Comparison of ENCODE assay signal across 8 cellular contexts in the genomic region with DNA sequence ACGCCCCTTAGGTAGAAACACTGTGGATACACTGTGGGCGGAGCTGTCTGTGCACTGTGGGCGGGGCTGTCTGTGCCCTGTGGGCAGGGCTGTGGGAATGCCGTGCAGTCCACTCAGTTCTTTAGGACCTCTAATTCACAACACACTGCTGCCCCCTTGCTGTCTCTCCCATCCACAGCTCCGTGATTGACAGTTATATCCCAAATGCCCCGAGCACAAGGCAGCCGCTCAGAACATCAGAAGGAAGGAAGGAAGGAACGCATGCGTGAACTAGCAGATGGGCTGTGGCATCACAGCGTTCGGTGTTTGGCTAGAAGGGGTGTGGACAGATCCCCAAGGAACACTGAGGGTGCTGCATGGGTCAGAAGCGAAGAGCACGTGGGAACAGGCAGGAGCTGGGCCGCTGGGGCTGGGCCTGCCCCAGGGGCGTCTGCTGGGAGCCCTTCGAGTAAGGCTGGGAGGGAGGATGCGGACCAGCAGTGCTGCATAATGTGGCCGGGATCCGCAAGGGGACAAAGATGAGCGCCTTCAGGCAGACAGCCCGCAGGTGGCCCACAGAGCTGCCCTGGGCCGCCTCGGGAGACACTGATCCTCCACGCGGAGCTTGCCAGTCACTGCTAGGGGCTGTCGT. TPM values are rescaled to one million over a fixed set of nuclear protein-coding genes. Genes with fewer than 3 reads are reported as not detected.
DNase-seq lines count a peak whose midpoint lies in the region; ATAC-seq, FAIRE-seq and TF ChIP-seq lines count a peak whose summit lies in the region.

No MANE protein-coding gene starts in this region.

- no peak overlapping the region for H3K4me3 Mint-ChIP-seq in naive thymus-derived CD4-positive, alpha-beta T cell

- POLR2A ChIA-PET in naive thymus-derived CD4-positive, alpha-beta T cell (lab: Charles Lee) = no interaction called here

- H3K4me3 ChIP-seq in RWPE2 (ENCODE audit: severe bottlenecking) = no peak overlapping the region
- no peak overlapping the region for H3K4me3 ChIP-seq in psoas muscle
- H3K4me3 ChIP-seq in naive thymus-derived CD4-positive, alpha-beta T cell (ENCODE audit: low read length) = no peak overlapping the region

- peaks cover 15 to 50% (median 17%) of the 10 kb centered on the region in 5 donors for H3K36me3 Mint-ChIP-seq in naive thymus-derived CD4-positive, alpha-beta T cell

- H3K27ac Mint-ChIP-seq in naive thymus-derived CD4-positive, alpha-beta T cell = peak overlapping the region in 1 of 9 donors; percentile 36

- 70 to 74% (median 73%) methylated on average over 26 of the region's 26 CpGs for WGBS in psoas muscle, 3 donors

- H3K4me1 Mint-ChIP-seq in naive thymus-derived CD4-positive, alpha-beta T cell = peaks cover 0 to 19% (median 6%) of the 10 kb centered on the region in 7 donors

- peaks cover 8% of the 10 kb centered on the region for H3K36me3 ChIP-seq in RWPE2 (ENCODE audit: low read depth)
- peaks cover 5 to 73% of the 10 kb centered on the region in 2 donors for H3K36me3 ChIP-seq in psoas muscle (ENCODE audit: insufficient read depth in 1 of 2, low read depth in 1 of 2)
- H3K36me3 ChIP-seq in naive thymus-derived CD4-positive, alpha-beta T cell (ENCODE audit: control insufficient read depth in 2 of 3, insufficient read depth in 3 of 3, low read length in 3 of 3) = peaks cover 4 to 65% (median 9%) of the 10 kb centered on the region in 3 experiments

- H3K4me1 ChIP-seq in RWPE2 (ENCODE audit: insufficient read depth, poor library complexity, severe bottlenecking) (no peaks in the 10 kb centered on the region), psoas muscle (no peaks in the 10 kb centered on the region)
- H3K4me1 ChIP-seq in naive thymus-derived CD4-positive, alpha-beta T cell (ENCODE audit: control insufficient read depth in 2 of 2, insufficient read depth in 2 of 2, low read length in 2 of 2) = peaks cover 0 to 8% of the 10 kb centered on the region in 2 donors

- H3K27ac ChIP-seq in RWPE2 (ENCODE audit: poor library complexity, severe bottlenecking) (no peak overlapping the region), psoas muscle (no peak overlapping the region)
- no peak overlapping the region for H3K27ac ChIP-seq in naive thymus-derived CD4-positive, alpha-beta T cell (ENCODE audit: low read depth, low read length)

- DNase-seq in AG08396 (ENCODE audit: low spot score) (peak; percentile 72), H54 (ENCODE audit: insufficient read length, low spot score) (peak; percentile 47), RWPE2 (ENCODE audit: low spot score) (no peak), fibroblast of the conjunctiva (ENCODE audit: low read depth) (peak; percentile 55), psoas muscle (peak; percentile 52 to 78), germinal center (ENCODE audit: low spot score) (no peak)
- DNase-seq in naive thymus-derived CD4-positive, alpha-beta T cell = no peak

- peak; percentile 90 for ATAC-seq in RWPE2 (ENCODE audit: low read depth)
- ATAC-seq in psoas muscle = peak; percentile 62 to 82 (median 76)
- no peak for ATAC-seq in naive thymus-derived CD4-positive, alpha-beta T cell
- no peak for ATAC-seq in HG03095 (IDR thresholded peaks at IDR 0.05; ENCODE audit: unreplicated experiment)

- TF ChIP-seq POLR2A in H54 (IDR thresholded peaks at IDR 0.05; ENCODE audit: low read depth, low read length) = no peak

- H3K27me3 ChIP-seq in RWPE2 (ENCODE audit: insufficient read depth, poor library complexity, severe bottlenecking) (no peaks in the 10 kb centered on the region), psoas muscle (ENCODE audit: insufficient read depth in 3 of 3, low read length in 2 of 3) (no peaks in the 10 kb centered on the region)
- no peaks in the 10 kb centered on the region for H3K27me3 ChIP-seq in naive thymus-derived CD4-positive, alpha-beta T cell (ENCODE audit: control insufficient read depth in 2 of 2, insufficient read depth in 2 of 2, low read length in 2 of 2)

- CTCF ChIA-PET in naive thymus-derived CD4-positive, alpha-beta T cell (lab: Charles Lee) = no interaction called here

- intact Hi-C loops in psoas muscle (cut with DNase I) = no loop called here
- intact Hi-C loops in naive thymus-derived CD4-positive, alpha-beta T cell (cut with micrococcal nuclease) = no loop called here

- no peaks in the 10 kb centered on the region for H3K9me3 ChIP-seq in RWPE2 (ENCODE audit: severe bottlenecking)
- no peaks in the 10 kb centered on the region for H3K9me3 ChIP-seq in psoas muscle
- H3K9me3 ChIP-seq in naive thymus-derived CD4-positive, alpha-beta T cell (ENCODE audit: control insufficient read depth in 2 of 3, low read length in 3 of 3) = no peaks in the 10 kb centered on the region

- H3K9me3 Mint-ChIP-seq in naive thymus-derived CD4-positive, alpha-beta T cell = no peaks in the 10 kb centered on the region

- FAIRE-seq in H54 (lab: Jason Lieb, UNC) = no peak

- H3K27me3 Mint-ChIP-seq in naive thymus-derived CD4-positive, alpha-beta T cell = no peaks in the 10 kb centered on the region

- TF ChIP-seq CTCF in RWPE2 (IDR thresholded peaks at IDR 0.05; ENCODE audit: poor library complexity, severe bottlenecking) = peak; percentile 50
- peak; percentile 32 for TF ChIP-seq CTCF in psoas muscle (IDR thresholded peaks at IDR 0.05)

RNA-seq across cellular contexts. Expression of gene ACOX3, which starts 29.8 kb away (rescaled TPM):
- total RNA-seq in psoas muscle = 10 to 100 TPM; 10.3 to 18.8 (median 12.6) TPM
- 10 to 100 TPM in 1 of 3 donors, 1 to 10 TPM in 2; 5.6 to 10.8 (median 8.1) TPM for polyA plus RNA-seq in psoas muscle
- 10 to 100 TPM; 10.9 to 20.5 (median 14.8) TPM for total RNA-seq in naive thymus-derived CD4-positive, alpha-beta T cell
- 10 to 100 TPM; 16.1 to 19.1 TPM for polyA plus RNA-seq in naive thymus-derived CD4-positive, alpha-beta T cell

RNA-seq across cellular contexts. Expression of gene TRMT44, which starts 29.8 kb away (rescaled TPM):
- total RNA-seq in psoas muscle = 1 to 10 TPM; 5.4 to 9.1 (median 6.8) TPM
- polyA plus RNA-seq in psoas muscle = 1 to 10 TPM; 3.4 to 5.0 (median 3.6) TPM
- 10 to 100 TPM; 28.5 to 33.7 (median 29.6) TPM for total RNA-seq in naive thymus-derived CD4-positive, alpha-beta T cell
- 10 to 100 TPM; 13.8 to 21.3 TPM for polyA plus RNA-seq in naive thymus-derived CD4-positive, alpha-beta T cell

Comparison
In these comparisons a context has a peak if more than half of its experiments do, and no peak if none do; other contexts are left out.
1. DNase-seq: peak in AG08396 (single experiment), H54 (single experiment), fibroblast of the conjunctiva (single experiment) and psoas muscle (2 of 2); none in RWPE2 (single experiment), naive thymus-derived CD4-positive, alpha-beta T cell (0 of 9) and germinal center (single experiment).
2. ATAC-seq: peak in RWPE2 (single experiment) and psoas muscle (4 of 4); none in naive thymus-derived CD4-positive, alpha-beta T cell (single experiment) and HG03095 (single experiment).